In the genomic region with DNA sequence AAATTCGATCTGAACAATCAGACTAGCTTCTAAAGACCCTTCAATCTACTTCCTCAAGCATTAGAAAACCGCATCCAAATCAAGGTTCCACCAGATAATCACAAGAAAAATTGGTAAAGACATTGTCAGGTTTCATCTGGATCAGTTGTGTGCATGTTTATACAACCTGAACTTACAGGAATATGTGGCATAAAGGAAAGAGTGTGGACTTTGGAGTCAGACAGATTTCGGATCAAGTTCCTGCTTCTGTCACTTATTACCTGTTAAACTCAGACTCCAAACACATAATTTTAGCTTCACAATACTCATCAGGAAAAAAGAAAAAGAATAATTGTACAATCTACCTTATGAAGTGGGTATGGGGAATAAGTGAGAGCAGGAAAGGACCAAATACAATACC, we compare ENCODE assay signal across 8 cellular contexts.
"Had no signal": no experiment of that assay in that cellular context is flagged by ENCODE, and none has a peak within 500 bp of the region (broad histone marks: within the 10 kb centered on the region; RNA-seq: fewer than 3 reads in every experiment).

No MANE protein-coding gene starts in this region.

- H2AFZ ChIP-seq: GM23248 had no signal

- H3K27ac ChIP-seq: GM23248, HL-60 had no signal

- H3K36me3 ChIP-seq: HAP-1 had no signal

- H3K9ac ChIP-seq: GM23248 had no signal

- DNase-seq: GM23248, GOT3, H7, HFFc6, IMR-90 had no signal

- H3K4me3 Mint-ChIP-seq: HFFc6 had no signal

- H3K9me3 ChIP-seq: HAP-1 had no signal

- H3K4me1 ChIP-seq: HAP-1 had no signal

- ATAC-seq: HCT116 had no signal

- H3K27ac Mint-ChIP-seq: HFFc6 had no signal

- H3K4me3 ChIP-seq: GM23248, HAP-1 had no signal
